In genomic region chr1:64965239-64966157, GRCh38 we compare ENCODE assay signal across 8 cellular contexts. TPM values are rescaled to one million over a fixed set of nuclear protein-coding genes. Genes with fewer than 3 reads are reported as not detected.
DNase-seq lines count a peak whose midpoint lies in the region; ATAC-seq and TF ChIP-seq lines count a peak whose summit lies in the region.

No MANE protein-coding gene starts in this region.

- no peak for TF ChIP-seq CTCF in endodermal cell (conservative IDR thresholded peaks at IDR 0.05)
- no peak for TF ChIP-seq CTCF in mucosa of descending colon (IDR thresholded peaks at IDR 0.05)

- intact Hi-C loops in mucosa of descending colon (cut with DNase I, micrococcal nuclease), result no loop called here

- H3K27me3 Mint-ChIP-seq in activated CD8-positive, alpha-beta memory T cell treated with anti-CD3 and anti-CD28 coated beads, Interleukin-2, amount 10 ng/mL, durations not matched to agents 7 days and 5 days, result no peaks in the 10 kb centered on the region
- peaks cover 29% of the 10 kb centered on the region for H3K27me3 Mint-ChIP-seq in endodermal cell (ENCODE audit: insufficient read depth)

- H3K4me1 ChIP-seq in endodermal cell (ENCODE audit: control insufficient read depth, insufficient read depth, low read length) (no peaks in the 10 kb centered on the region), mucosa of descending colon (ENCODE audit: low read depth) (peaks cover 17% of the 10 kb centered on the region)

- WGBS in endodermal cell (ENCODE audit: insufficient coverage in 1 of 2, insufficient read length in 1 of 2), 2 experiments, result 1 to 2% methylated on average over 30 to 55 of the region's 55 CpGs

- no peaks in the 10 kb centered on the region for H3K36me3 ChIP-seq in endodermal cell (ENCODE audit: control insufficient read depth, insufficient read depth, low read length)
- H3K36me3 ChIP-seq in mucosa of descending colon (ENCODE audit: low read depth), result no peaks in the 10 kb centered on the region

- ATAC-seq in HG02840 (IDR thresholded peaks at IDR 0.05; ENCODE audit: low FRiP score, unreplicated experiment) (peak; percentile 54), mucosa of descending colon (peak; percentile 64)
- peak; percentile 48 for ATAC-seq in activated CD8-positive, alpha-beta memory T cell treated with anti-CD3 and anti-CD28 coated beads, Interleukin-2, amount 10 ng/mL, durations not matched to agents 7 days and 5 days

- H3K9me3 ChIP-seq in endodermal cell (ENCODE audit: control insufficient read depth, low read length) (no peaks in the 10 kb centered on the region), mucosa of descending colon (no peaks in the 10 kb centered on the region)

- H3K4me3 Mint-ChIP-seq in activated CD8-positive, alpha-beta memory T cell treated with anti-CD3 and anti-CD28 coated beads, Interleukin-2, amount 10 ng/mL, durations not matched to agents 7 days and 5 days, result peak overlapping the region; percentile 90
- peak overlapping the region; percentile 84 for H3K4me3 Mint-ChIP-seq in endodermal cell

- DNase-seq in DMS79 (lab: John Stamatoyannopoulos, UW), result peak; percentile 15
- no peak for DNase-seq in DMS79 treated with DMSO at 0.1 percent for 48 hours (lab: John Stamatoyannopoulos, UW)
- peak; percentile 38 for DNase-seq in NCI-H345 treated with DMSO at 0.1 percent for 48 hours (lab: John Stamatoyannopoulos, UW; ENCODE audit: unreplicated experiment)
- DNase-seq in activated CD8-positive, alpha-beta memory T cell treated with anti-CD3 and anti-CD28 coated beads, Interleukin-2, amount 10 ng/mL, durations not matched to agents 7 days and 5 days, result peak; percentile 87
- peak; percentile 84 for DNase-seq in endodermal cell
- DNase-seq in mucosa of descending colon, result peak; percentile 79 to 90 (median 80)
- DNase-seq in stimulated activated CD8-positive, alpha-beta memory T cell treated with anti-CD3 and anti-CD28 coated beads, Interleukin-4, amount 100 ng/mL, for 4 hours (ENCODE audit: low read depth in 2 of 2, low spot score in 1 of 2), result peak; percentile 18 to 54

- peaks cover 54% of the 10 kb centered on the region for H3K4me1 Mint-ChIP-seq in activated CD8-positive, alpha-beta memory T cell treated with anti-CD3 and anti-CD28 coated beads, Interleukin-2, amount 10 ng/mL, durations not matched to agents 7 days and 5 days
- H3K4me1 Mint-ChIP-seq in endodermal cell, result peaks cover 23% of the 10 kb centered on the region

- peaks cover 11% of the 10 kb centered on the region for H3K36me3 Mint-ChIP-seq in activated CD8-positive, alpha-beta memory T cell treated with anti-CD3 and anti-CD28 coated beads, Interleukin-2, amount 10 ng/mL, durations not matched to agents 7 days and 5 days
- H3K36me3 Mint-ChIP-seq in endodermal cell (ENCODE audit: low read depth), result no peaks in the 10 kb centered on the region

- H3K9me3 Mint-ChIP-seq in activated CD8-positive, alpha-beta memory T cell treated with anti-CD3 and anti-CD28 coated beads, Interleukin-2, amount 10 ng/mL, durations not matched to agents 7 days and 5 days (ENCODE audit: low read depth), result no peaks in the 10 kb centered on the region
- no peaks in the 10 kb centered on the region for H3K9me3 Mint-ChIP-seq in endodermal cell

- H3K27ac ChIP-seq in endodermal cell (ENCODE audit: low read depth, low read length), result peak overlapping the region; percentile 33

- H3K4me3 ChIP-seq in endodermal cell (ENCODE audit: low read length) (peak overlapping the region; percentile 93), mucosa of descending colon (peak overlapping the region; percentile 96)

- peak overlapping the region; percentile 92 for H3K27ac Mint-ChIP-seq in activated CD8-positive, alpha-beta memory T cell treated with anti-CD3 and anti-CD28 coated beads, Interleukin-2, amount 10 ng/mL, durations not matched to agents 7 days and 5 days
- peak overlapping the region; percentile 91 for H3K27ac Mint-ChIP-seq in endodermal cell

- peak overlapping the region; percentile 55 for H3K9ac ChIP-seq in endodermal cell (ENCODE audit: extremely low read depth, low read length, poor library complexity, severe bottlenecking)

- CTCF ChIA-PET in activated CD8-positive, alpha-beta memory T cell treated with anti-CD3 and anti-CD28 coated beads, Interleukin-2, amount 10 ng/mL, durations not matched to agents 7 days and 5 days (lab: Charles Lee), result interaction anchor here (0.8 to 1.8 kb wide), 8 partner anchors 12 to 138 kb away, joined by 3 to 8 read pairs (median 3); no protein-coding TSS in a partner anchor

- no peaks in the 10 kb centered on the region for H3K27me3 ChIP-seq in endodermal cell (ENCODE audit: control insufficient read depth, insufficient read depth, low read length, poor library complexity, severe bottlenecking)

RNA-seq across cellular contexts. Expression of gene JAK1, which starts 0.9 kb away (rescaled TPM):
- total RNA-seq in activated CD8-positive, alpha-beta memory T cell treated with anti-CD3 and anti-CD28 coated beads, Interleukin-2, amount 10 ng/mL, durations not matched to agents 7 days and 5 days, result 100 to 1,000 TPM; 166 to 173 TPM
- 10 to 100 TPM; 22.9 to 23.2 TPM for total RNA-seq in endodermal cell
- 18.5 TPM for polyA plus RNA-seq in endodermal cell (2013, experiment 1 of 2)
- polyA plus RNA-seq in endodermal cell (2013, experiment 2 of 2), result 16.3 TPM
- 100 to 1,000 TPM in 2 of 3 donors, 10 to 100 TPM in 1; 97.1 to 132 (median 103) TPM for total RNA-seq in mucosa of descending colon

Comparison
In these comparisons a context has a peak if more than half of its experiments do, and no peak if none do; other contexts are left out.
1. RNA of gene JAK1, which starts 0.9 kb away (total RNA-seq): 166 to 173 TPM in activated CD8-positive, alpha-beta memory T cell treated with anti-CD3 and anti-CD28 coated beads, Interleukin-2, amount 10 ng/mL, durations not matched to agents 7 days and 5 days and 97.1 to 132 TPM in mucosa of descending colon; 22.9 to 23.2 TPM in endodermal cell; every median in the first group is over 4 times any median in the second.
2. Peak in every context shown above with its lines, with median percentiles within 50 percentile points of each other: ATAC-seq.